Comparison of ENCODE assay signal across 13 cellular contexts in genomic region chr4:121421594-121421993, GRCh38. TPM values are rescaled to one million over a fixed set of nuclear protein-coding genes. Genes with fewer than 3 reads are reported as not detected.
DNase-seq lines count a peak whose midpoint lies in the region; ATAC-seq and TF ChIP-seq lines count a peak whose summit lies in the region.
"Had no signal": no experiment of that assay in that cellular context is flagged by ENCODE, and none has a peak within 500 bp of the region (broad histone marks: within the 10 kb centered on the region; RNA-seq: fewer than 3 reads in every experiment).

No MANE protein-coding gene starts in this region.

- WGBS in mammary epithelial cell (ENCODE audit: low coverage, missing lambda C conversion rate) = 80% methylated on average over 4 of the region's 4 CpGs
- no CpG with 5 or more reads among the region's 4 CpGs for WGBS in neuronal stem cell (ENCODE audit: extremely low coverage in 2 of 2, insufficient read length in 2 of 2, insufficient replicate concordance in 1 of 2), 2 donors

- peak; percentile 2 for DNase-seq in NCI-H2029 (lab: John Stamatoyannopoulos, UW)
- DNase-seq in NCI-H2029 treated with DMSO at 0.1 percent for 48 hours (lab: John Stamatoyannopoulos, UW) = no peak
- peak; percentile 19 for DNase-seq in M059J (ENCODE audit: low read depth)
- DNase-seq in mammary epithelial cell = no peak
- peak; percentile 5 for DNase-seq in neuronal stem cell (ENCODE audit: low spot score)
- DNase-seq in hippocampal formation (lab: John Stamatoyannopoulos, UW) = no peak
- no peak for DNase-seq in stimulated activated CD4-positive, alpha-beta T cell treated with anti-CD3 and anti-CD28 coated beads, Interleukin-15, amount 100 ng/mL, for 24 hours
- DNase-seq: activated naive CD4-positive, alpha-beta T cell treated with Interleukin-2 at 50 U/mL for 16 hours; AML-193; NCI-H345; stimulated activated naive B cell treated with anti-CD40 and anti-IgM and Interleukin-4, amounts not matched to agents 10 μg/mL and 1 μg/mL and 100 μg/mL, for 72 hours had no signal

- H2BK12ac ChIP-seq in neuronal stem cell (ENCODE audit: low read length) = no peak overlapping the region

- no peak overlapping the region for H3K14ac ChIP-seq in neuronal stem cell (ENCODE audit: low read length)

- dilution Hi-C loops in mammary epithelial cell (cut with HindIII; ENCODE audit: low sequenced_read_pairs) = no loop called here

- H4K8ac ChIP-seq in neuronal stem cell (ENCODE audit: low read depth, low read length) = no peak overlapping the region

- H3K79me1 ChIP-seq in neuronal stem cell (ENCODE audit: low read depth, low read length) = no peaks in the 10 kb centered on the region

- no peak overlapping the region for H2AK5ac ChIP-seq in neuronal stem cell (ENCODE audit: low read depth, low read length)

- ATAC-seq in GM19351 (IDR thresholded peaks at IDR 0.05; ENCODE audit: unreplicated experiment) = no peak
- ATAC-seq: stimulated activated naive B cell treated with anti-CD40 and anti-IgM and Interleukin-4, amounts not matched to agents 10 μg/mL and 1 μg/mL and 100 μg/mL, for 72 hours had no signal

- no peaks in the 10 kb centered on the region for H3K79me2 ChIP-seq in mammary epithelial cell (ENCODE audit: insufficient read depth, low read length)

- H3K9me3 ChIP-seq in mammary epithelial cell (replicated peaks; ENCODE audit: insufficient read depth, low read length) = no peaks in the 10 kb centered on the region
- H3K9me3 ChIP-seq in neuronal stem cell (replicated peaks in 1 of 2; ENCODE audit: control insufficient read depth in 2 of 2, insufficient read depth in 1 of 2, low read depth in 1 of 2, low read length in 2 of 2) = no peaks in the 10 kb centered on the region

- CTCF ChIA-PET in mammary epithelial cell (lab: Charles Lee; ENCODE audit: low non-redundant PET) = interaction anchor here (0.6 to 1.2 kb wide), 4 partner anchors 48 to 1911 kb away, joined by 5 to 23 read pairs (median 5); no protein-coding TSS in a partner anchor

- H3K4me3 ChIP-seq in mammary epithelial cell (replicated peaks in 1 of 3; ENCODE audit: insufficient read depth in 1 of 3, low read depth in 2 of 3, low read length in 3 of 3) (no peak overlapping the region), neuronal stem cell (ENCODE audit: low read length in 2 of 2) (no peak overlapping the region)

- H2AFZ ChIP-seq in mammary epithelial cell (ENCODE audit: low read depth, low read length) = no peak overlapping the region
- H2AFZ ChIP-seq in neuronal stem cell (ENCODE audit: low read length) = no peak overlapping the region

- H3K4ac ChIP-seq in neuronal stem cell (ENCODE audit: low read length) = no peak overlapping the region

- H3K9ac ChIP-seq in mammary epithelial cell (ENCODE audit: insufficient read depth, low read length) = no peak overlapping the region
- no peak overlapping the region for H3K9ac ChIP-seq in neuronal stem cell (ENCODE audit: low read depth, low read length, poor library complexity)

- intact Hi-C loops in mammary epithelial cell (cut with micrococcal nuclease) = loop anchor here (1.0 to 5.0 kb wide), 4 partner anchors 51 to 229 kb away; no protein-coding TSS in a partner anchor

- no peak overlapping the region for H3K27ac ChIP-seq in mammary epithelial cell (ENCODE audit: insufficient read depth, low read depth, low read length)
- H3K27ac ChIP-seq in neuronal stem cell (replicated peaks; ENCODE audit: low read length) = no peak overlapping the region
- H3K27ac ChIP-seq: HL-60 had no signal

- H4K91ac ChIP-seq in neuronal stem cell (ENCODE audit: low read depth, low read length, poor library complexity) = no peak overlapping the region

- H3K36me3 ChIP-seq in mammary epithelial cell (ENCODE audit: insufficient read depth, low read length) (no peaks in the 10 kb centered on the region), neuronal stem cell (replicated peaks in 1 of 2; ENCODE audit: control insufficient read depth in 2 of 2, insufficient read depth in 2 of 2, low read length in 2 of 2) (no peaks in the 10 kb centered on the region)

- no TSS peak for BruUV-seq in mammary epithelial cell (replicated peaks; lab: Mats Ljungman, UMichigan)

- no peak overlapping the region for H2BK5ac ChIP-seq in neuronal stem cell (ENCODE audit: low read length)

- in situ Hi-C loops in mammary epithelial cell (cut with MboI; ENCODE audit: low sequenced_read_pairs in 2 of 2) = no loop called here

- no peaks in the 10 kb centered on the region for H4K20me1 ChIP-seq in mammary epithelial cell (ENCODE audit: insufficient read depth, low read length)

- H3K27me3 ChIP-seq in mammary epithelial cell (ENCODE audit: insufficient read depth, low read length) (peaks cover 4% of the 10 kb centered on the region), neuronal stem cell (ENCODE audit: control insufficient read depth in 3 of 3, insufficient read depth in 3 of 3, low read depth in 1 of 3, low read length in 3 of 3) (no peaks in the 10 kb centered on the region)

- H2BK15ac ChIP-seq in neuronal stem cell (ENCODE audit: low read length) = no peak overlapping the region

- H3K18ac ChIP-seq in neuronal stem cell (ENCODE audit: low read length) = no peak overlapping the region

- TF ChIP-seq CTCF in mammary epithelial cell (conservative IDR thresholded peaks at IDR 0.05 in 1 of 2, IDR thresholded peaks at IDR 0.05 in 1 of 2; ENCODE audit: extremely low read depth in 1 of 2, insufficient read depth in 1 of 2, low read depth in 1 of 2, low read length in 2 of 2) = peak; percentile 58 to 59

- no peak overlapping the region for H3K23ac ChIP-seq in neuronal stem cell (ENCODE audit: low read depth, low read length, poor library complexity)

- H2BK120ac ChIP-seq in neuronal stem cell (ENCODE audit: low read depth, low read length) = no peak overlapping the region

- H3K4me2 ChIP-seq in mammary epithelial cell (ENCODE audit: insufficient read depth, low read depth, low read length) (no peak overlapping the region), neuronal stem cell (ENCODE audit: insufficient read depth, low read length, poor library complexity, severe bottlenecking) (no peak overlapping the region)

- H3K4me1 ChIP-seq in mammary epithelial cell (ENCODE audit: insufficient read depth, low read length) = no peaks in the 10 kb centered on the region
- H3K4me1 ChIP-seq in neuronal stem cell (ENCODE audit: control insufficient read depth in 2 of 2, insufficient read depth in 1 of 2, low read depth in 1 of 2, low read length in 2 of 2) = no peaks in the 10 kb centered on the region

RNA-seq across cellular contexts. Expression of gene QRFPR, which starts 40.8 kb away (rescaled TPM):
- not detected in 2 replicates for total RNA-seq in M059J (2014; rRNA removed; shearing (Covaris generic))
- 1 to 10 TPM; 4.3 to 7.8 TPM for total RNA-seq in mammary epithelial cell
- 11.9 TPM for polyA plus RNA-seq in mammary epithelial cell
- 10.3 TPM for polyA minus RNA-seq in mammary epithelial cell
- polyA plus RNA-seq in neuronal stem cell (2013, experiment 1 of 2) = 0.17 TPM
- polyA plus RNA-seq in neuronal stem cell (2013, experiment 2 of 2) = 0.24 TPM

Comparison
In these comparisons a context has a peak if more than half of its experiments do, and no peak if none do; other contexts are left out.
1. DNase-seq: peak in NCI-H2029 (single experiment), M059J (single experiment) and neuronal stem cell (single experiment); none in NCI-H2029 treated with DMSO at 0.1 percent for 48 hours (single experiment), mammary epithelial cell (single experiment), hippocampal formation (0 of 2) and stimulated activated CD4-positive, alpha-beta T cell treated with anti-CD3 and anti-CD28 coated beads, Interleukin-15, amount 100 ng/mL, for 24 hours (single experiment).